1 cellular context compared by ENCODE assay signal in genomic region chr22:41845380-41846267, GRCh38.
TF ChIP-seq lines count a peak whose summit lies in the region.

No MANE protein-coding gene starts in this region.

TF ChIP-seq in H1, 55 proteins besides CTCF, POLR2A, EP300 and RAD21:
- TF ChIP-seq SP1 (IDR thresholded peaks at IDR 0.05; ENCODE audit: low read depth, low read length) (no peak), USF2 (IDR thresholded peaks at IDR 0.05; ENCODE audit: low read length) (no peak), CHD7 (IDR thresholded peaks at IDR 0.05; ENCODE audit: insufficient replicate concordance, low read length) (no peak), FOSL1 (IDR thresholded peaks at IDR 0.05; ENCODE audit: insufficient read depth, low read depth, low read length) (no peak), CREB1 (IDR thresholded peaks at IDR 0.05) (no peak), BRCA1 (IDR thresholded peaks at IDR 0.05; ENCODE audit: low read depth, low read length) (no peak)
